3 cellular contexts compared by ENCODE assay signal in the genomic region with DNA sequence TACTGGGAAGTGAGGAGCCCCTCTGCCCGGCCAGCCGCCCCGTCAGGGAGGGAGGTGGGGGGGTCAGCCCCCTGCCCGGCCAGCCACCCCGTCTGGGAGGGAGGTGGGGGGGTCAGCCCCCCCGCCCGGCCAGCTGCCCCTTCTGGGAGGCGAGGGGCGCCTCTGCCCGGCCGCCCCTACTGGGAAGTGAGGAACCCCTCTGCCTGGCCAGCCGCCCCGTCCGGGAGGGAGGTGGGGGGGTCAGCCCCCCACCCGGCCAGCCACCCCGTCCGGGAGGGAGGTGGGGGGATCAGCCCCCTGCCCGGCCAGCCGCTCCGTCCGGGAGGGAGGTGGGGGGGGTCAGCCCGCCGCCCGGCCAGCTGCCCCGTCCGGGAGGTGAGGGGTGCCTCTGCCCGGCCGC. TPM values are rescaled to one million over a fixed set of nuclear protein-coding genes. Genes with fewer than 3 reads are reported as not detected.
"Had no signal": no experiment of that assay in that cellular context is flagged by ENCODE, and none has a peak within 500 bp of the region (broad histone marks: within the 10 kb centered on the region; RNA-seq: fewer than 3 reads in every experiment).

No MANE protein-coding gene starts in this region.

RNA-seq across cellular contexts. Expression of a gene that starts 50.7 kb away (rescaled TPM):
- total RNA-seq: left ventricle myocardium inferior, left ventricle myocardium superior had no signal

RNA-seq across cellular contexts. Expression of a gene that starts 57.4 kb away (rescaled TPM):
- total RNA-seq: hepatocyte, left ventricle myocardium inferior had no signal
